Comparison of ENCODE assay signal across 18 cellular contexts in the genomic region with DNA sequence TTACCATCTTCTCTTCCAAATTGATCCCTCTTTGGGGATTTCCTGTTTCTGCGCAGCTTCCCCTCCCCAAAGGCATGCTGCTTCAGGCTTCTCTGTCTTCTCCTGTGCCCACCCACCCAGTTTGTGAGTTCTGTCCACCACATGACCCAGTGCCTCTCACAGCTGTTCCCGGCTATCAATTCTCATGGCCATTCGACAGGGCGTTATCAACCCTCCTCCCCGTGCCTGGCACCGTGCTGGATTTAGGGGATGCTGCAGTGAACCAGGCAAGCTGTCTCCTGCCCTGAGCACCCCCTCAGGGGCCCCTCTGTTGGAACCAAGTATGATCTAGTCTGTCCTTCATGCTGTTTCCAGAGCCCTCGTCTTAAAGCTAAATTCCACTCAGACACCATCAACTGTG. TPM values are rescaled to one million over a fixed set of nuclear protein-coding genes. Genes with fewer than 3 reads are reported as not detected.
DNase-seq lines count a peak whose midpoint lies in the region; ATAC-seq, FAIRE-seq and TF ChIP-seq lines count a peak whose summit lies in the region.
"Had no signal": no experiment of that assay in that cellular context is flagged by ENCODE, and none has a peak within 500 bp of the region (broad histone marks: within the 10 kb centered on the region; RNA-seq: fewer than 3 reads in every experiment).

No MANE protein-coding gene starts in this region.

- H3K36me3 ChIP-seq in OCI-LY1 (ENCODE audit: insufficient read depth, low read length) (no peaks in the 10 kb centered on the region), kidney (ENCODE audit: control insufficient read depth in 1 of 2, insufficient read depth in 2 of 2, low read length in 2 of 2) (no peaks in the 10 kb centered on the region)

- H4K20me1 ChIP-seq in OCI-LY1 (ENCODE audit: insufficient read depth, low read length): no peaks in the 10 kb centered on the region

- H2AFZ ChIP-seq in OCI-LY1 (ENCODE audit: low read length): no peak overlapping the region

- no peak overlapping the region for H3K4me3 ChIP-seq in OCI-LY1 (ENCODE audit: low read depth, low read length, poor library complexity, severe bottlenecking)
- no peak overlapping the region for H3K4me3 ChIP-seq in kidney (ENCODE audit: low read length in 2 of 2)

- H3K9ac ChIP-seq in OCI-LY1 (ENCODE audit: low read length) (no peak overlapping the region), kidney (ENCODE audit: low read length in 2 of 2) (no peak overlapping the region)
- H3K9ac ChIP-seq: SK-N-SH had no signal

- no peak overlapping the region for H3K4me2 ChIP-seq in OCI-LY1 (ENCODE audit: low read length)
- H3K4me2 ChIP-seq: SK-N-SH had no signal

- H3F3A ChIP-seq in OCI-LY1 (ENCODE audit: insufficient read depth, low read length): no peaks in the 10 kb centered on the region

- no peaks in the 10 kb centered on the region for H3K9me2 ChIP-seq in OCI-LY1 (ENCODE audit: low read depth, low read length)
- H3K9me2 ChIP-seq: SK-N-SH had no signal

- no peak for DNase-seq in GM10266 (ENCODE audit: extremely low spot score)
- peak; percentile 39 for DNase-seq in kidney
- DNase-seq in sciatic nerve (ENCODE audit: low spot score): peak; percentile 32
- no peak for DNase-seq in kidney glomerular epithelial cell (lab: John Stamatoyannopoulos, UW)
- no peak for DNase-seq in activated CD8-positive, alpha-beta memory T cell treated with anti-CD3 and anti-CD28 coated beads, Interleukin-2, amount 50 U/mL, for 4 hours
- DNase-seq: DMS153; NCI-H1436 treated with DMSO at 0.1 percent for 48 hours; NCI-H226; NK-92 treated with Interleukin-12 subunit alpha and Interleukin-12 subunit beta, amount 100 ng/mL, for 24 hours had no signal

- intact Hi-C loops in kidney (cut with DNase I): loop anchor here (5.0 kb wide), 1 partner anchor 274 kb away; no protein-coding TSS in a partner anchor
- intact Hi-C loops in sciatic nerve (cut with DNase I): no loop called here

- no peaks in the 10 kb centered on the region for H3K79me2 ChIP-seq in OCI-LY1 (ENCODE audit: insufficient read depth, low read length)

- H3K27me3 ChIP-seq in OCI-LY1 (ENCODE audit: insufficient read depth, low read length): peaks cover 4% of the 10 kb centered on the region; the same call in 1 of the 2 replicates

- H3K4me1 ChIP-seq in OCI-LY1 (ENCODE audit: insufficient read depth, low read length, severe bottlenecking) (no peaks in the 10 kb centered on the region), kidney (ENCODE audit: control insufficient read depth in 1 of 2, insufficient read depth in 1 of 2, low read depth in 1 of 2, low read length in 2 of 2) (peaks cover 4 to 6% of the 10 kb centered on the region in 2 donors)

- H3K9me3 ChIP-seq in OCI-LY1 (ENCODE audit: low read length): no peaks in the 10 kb centered on the region
- H3K9me3 ChIP-seq in kidney (ENCODE audit: control insufficient read depth in 1 of 2, low read length in 2 of 2): no peaks in the 10 kb centered on the region
- H3K9me3 ChIP-seq: SK-N-SH had no signal

- TF ChIP-seq CTCF in GM10266 (IDR thresholded peaks at IDR 0.05; ENCODE audit: control insufficient read depth, insufficient read depth, low read depth, missing control alignments) (peak; percentile 20), OCI-LY1 (IDR thresholded peaks at IDR 0.05; ENCODE audit: low read length) (peak; percentile 4; the same call in 1 of the 2 replicates), kidney (IDR thresholded peaks at IDR 0.05; ENCODE audit: borderline replicate concordance, extremely low read depth, insufficient read depth) (no peak)

- H3K27ac ChIP-seq in OCI-LY1 (ENCODE audit: low read depth, low read length, poor library complexity, severe bottlenecking) (no peak overlapping the region), kidney (ENCODE audit: low read depth in 2 of 2, low read length in 2 of 2) (no peak overlapping the region)

- ATAC-seq in sciatic nerve: no peak
- no peak for ATAC-seq in GM18519 (IDR thresholded peaks at IDR 0.05; ENCODE audit: low FRiP score, unreplicated experiment)
- no peak for ATAC-seq in GM19351 (IDR thresholded peaks at IDR 0.05; ENCODE audit: unreplicated experiment)
- ATAC-seq: PC-3, Right ventricle myocardium inferior had no signal

- FAIRE-seq in kidney (lab: Jason Lieb, UNC): no peak
- FAIRE-seq: GM18507 had no signal

RNA-seq across cellular contexts. Expression of a gene that starts 38.7 kb away (rescaled TPM):
- total RNA-seq in kidney (8.7 TPM), sciatic nerve (10.7 TPM)
- 4.1 TPM for polyA plus RNA-seq in kidney (ENCODE audit: insufficient read depth, low read depth, low replicate concordance)
- total RNA-seq: HT-29, LHCN-M2, PC-3 had no signal

Comparison
In these comparisons a context has a peak if more than half of its experiments do, and no peak if none do; other contexts are left out.
1. DNase-seq: peak in kidney (single experiment) and sciatic nerve (single experiment); none in GM10266 (single experiment), kidney glomerular epithelial cell (single experiment) and activated CD8-positive, alpha-beta memory T cell treated with anti-CD3 and anti-CD28 coated beads, Interleukin-2, amount 50 U/mL, for 4 hours (single experiment).